Comparison of ENCODE assay signal across 9 cellular contexts in the genomic region with DNA sequence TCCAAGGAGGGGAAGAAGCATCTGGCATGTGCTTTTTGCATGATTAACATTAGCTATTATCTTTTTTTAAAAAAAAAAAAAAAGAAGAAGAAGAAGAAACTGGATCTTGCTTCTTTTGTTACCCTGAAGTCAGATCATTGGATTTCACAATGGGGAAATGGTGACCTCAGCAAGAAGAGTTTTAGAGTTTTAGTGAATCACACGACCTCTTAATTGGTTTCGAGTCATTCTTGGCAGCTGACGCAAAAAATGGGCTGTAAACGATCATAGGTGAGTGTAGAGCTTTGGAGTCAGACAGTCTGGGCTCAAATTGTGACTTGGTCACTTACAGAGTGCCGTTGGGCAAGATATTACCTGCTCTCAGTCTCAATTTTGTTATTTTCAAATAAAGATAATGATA. TPM values are rescaled to one million over a fixed set of nuclear protein-coding genes. Genes with fewer than 3 reads are reported as not detected.
DNase-seq lines count a peak whose midpoint lies in the region; ATAC-seq and TF ChIP-seq lines count a peak whose summit lies in the region.
"Had no signal": no experiment of that assay in that cellular context is flagged by ENCODE, and none has a peak within 500 bp of the region (broad histone marks: within the 10 kb centered on the region; RNA-seq: fewer than 3 reads in every experiment).

No MANE protein-coding gene starts in this region.

- TF ChIP-seq CTCF in HEK293 (tag by site-specific recombination; IDR thresholded peaks at IDR 0.05) (no peak), cardiac fibroblast (IDR thresholded peaks at IDR 0.05; ENCODE audit: low read depth, low read length) (no peak)

- no peak for ATAC-seq in stimulated activated memory B cell treated with anti-CD40 and anti-IgM and Interleukin-4, amounts not matched to agents 10 μg/mL and 1 μg/mL and 100 μg/mL, for 72 hours
- ATAC-seq: stimulated activated naive CD8-positive, alpha-beta T cell treated with anti-CD3 and anti-CD28 coated beads, Interleukin-15, amount 100 ng/mL, for 72 hours had no signal

- no peak overlapping the region for H3K4me3 Mint-ChIP-seq in stimulated activated memory B cell treated with anti-CD40 and anti-IgM and Interleukin-4, amounts not matched to agents 10 μg/mL and 1 μg/mL and 100 μg/mL, for 72 hours
- H3K4me3 Mint-ChIP-seq: stimulated activated naive CD8-positive, alpha-beta T cell treated with anti-CD3 and anti-CD28 coated beads, Interleukin-15, amount 100 ng/mL, for 72 hours had no signal

- H3K9me3 Mint-ChIP-seq in stimulated activated memory B cell treated with anti-CD40 and anti-IgM and Interleukin-4, amounts not matched to agents 10 μg/mL and 1 μg/mL and 100 μg/mL, for 72 hours, result no peaks in the 10 kb centered on the region
- H3K9me3 Mint-ChIP-seq: stimulated activated naive CD8-positive, alpha-beta T cell treated with anti-CD3 and anti-CD28 coated beads, Interleukin-15, amount 100 ng/mL, for 72 hours had no signal

- CTCF ChIA-PET in HEK293 (lab: Yijun Ruan, JAX), result no interaction called here

- no peak overlapping the region for H3K27ac ChIP-seq in HEK293 (ENCODE audit: extremely low read depth, low read depth, low read length)

- H3K36me3 Mint-ChIP-seq in stimulated activated memory B cell treated with anti-CD40 and anti-IgM and Interleukin-4, amounts not matched to agents 10 μg/mL and 1 μg/mL and 100 μg/mL, for 72 hours, result no peaks in the 10 kb centered on the region

- H3K36me3 ChIP-seq in HEK293 (ENCODE audit: control insufficient read depth in 2 of 2, insufficient read depth in 1 of 2, low read length in 2 of 2) (no peaks in the 10 kb centered on the region), skeletal muscle satellite cell (ENCODE audit: insufficient read depth, low read length) (no peaks in the 10 kb centered on the region)

- H3K4me1 ChIP-seq in HEK293 (ENCODE audit: control insufficient read depth, insufficient read depth, low read length), result peaks cover 6% of the 10 kb centered on the region; the same call in 1 of the 2 replicates
- H3K4me1 ChIP-seq in skeletal muscle satellite cell (ENCODE audit: control insufficient read depth, insufficient read depth, low read length), result peaks cover 26% of the 10 kb centered on the region

- DNase-seq in NCI-H2227 treated with DMSO at 0.1 percent for 48 hours (lab: John Stamatoyannopoulos, UW) (peak; percentile 8), cardiac fibroblast (ENCODE audit: low read depth in 2 of 2) (peak; percentile 44 to 84), SHP77 (lab: John Stamatoyannopoulos, UW) (no peak)
- DNase-seq in activated T-cell treated with anti-CD3 and anti-CD28 coated beads, Interleukin-2, amount 50 U/mL, for 1 hour, result no peak
- DNase-seq: NCI-H524 treated with DMSO at 0.1 percent for 48 hours; stimulated activated naive CD8-positive, alpha-beta T cell treated with anti-CD3 and anti-CD28 coated beads, Interleukin-15, amount 100 ng/mL, for 72 hours had no signal

- peaks cover 38% of the 10 kb centered on the region for H3K27me3 Mint-ChIP-seq in stimulated activated memory B cell treated with anti-CD40 and anti-IgM and Interleukin-4, amounts not matched to agents 10 μg/mL and 1 μg/mL and 100 μg/mL, for 72 hours

- POLR2A ChIA-PET in HEK293 (lab: Yijun Ruan, JAX), result no interaction called here

- H3K4me3 ChIP-seq in HEK293 (ENCODE audit: low read depth, low read length) (no peak overlapping the region), cardiac fibroblast (replicated peaks in 1 of 2; ENCODE audit: low read depth in 2 of 2, low read length in 2 of 2) (no peak overlapping the region), skeletal muscle satellite cell (ENCODE audit: low read length) (no peak overlapping the region)

- H3K9me3 ChIP-seq in HEK293 (ENCODE audit: control insufficient read depth, insufficient read depth, low read depth, low read length), result no peaks in the 10 kb centered on the region
- H3K9me3 ChIP-seq in skeletal muscle satellite cell (replicated peaks; ENCODE audit: low read length), result no peaks in the 10 kb centered on the region

- H3K9ac ChIP-seq in skeletal muscle satellite cell (ENCODE audit: low read depth, low read length), result peak overlapping the region; percentile 48

- H3K27ac Mint-ChIP-seq in stimulated activated memory B cell treated with anti-CD40 and anti-IgM and Interleukin-4, amounts not matched to agents 10 μg/mL and 1 μg/mL and 100 μg/mL, for 72 hours, result no peak overlapping the region
- H3K27ac Mint-ChIP-seq: stimulated activated naive CD8-positive, alpha-beta T cell treated with anti-CD3 and anti-CD28 coated beads, Interleukin-15, amount 100 ng/mL, for 72 hours had no signal

- H3K27me3 ChIP-seq in skeletal muscle satellite cell (ENCODE audit: control insufficient read depth, insufficient read depth, low read length), result no peaks in the 10 kb centered on the region

- H3K4me2 ChIP-seq in skeletal muscle satellite cell (ENCODE audit: low read length), result peak overlapping the region; percentile 45

- H3K4me1 Mint-ChIP-seq in stimulated activated memory B cell treated with anti-CD40 and anti-IgM and Interleukin-4, amounts not matched to agents 10 μg/mL and 1 μg/mL and 100 μg/mL, for 72 hours, result peaks cover 6% of the 10 kb centered on the region
- H3K4me1 Mint-ChIP-seq: stimulated activated naive CD8-positive, alpha-beta T cell treated with anti-CD3 and anti-CD28 coated beads, Interleukin-15, amount 100 ng/mL, for 72 hours had no signal

TF ChIP-seq in HEK293, 187 proteins besides CTCF, POLR2A, EP300 and RAD21 (continues in another document):
- TF ChIP-seq, protein P1, sequence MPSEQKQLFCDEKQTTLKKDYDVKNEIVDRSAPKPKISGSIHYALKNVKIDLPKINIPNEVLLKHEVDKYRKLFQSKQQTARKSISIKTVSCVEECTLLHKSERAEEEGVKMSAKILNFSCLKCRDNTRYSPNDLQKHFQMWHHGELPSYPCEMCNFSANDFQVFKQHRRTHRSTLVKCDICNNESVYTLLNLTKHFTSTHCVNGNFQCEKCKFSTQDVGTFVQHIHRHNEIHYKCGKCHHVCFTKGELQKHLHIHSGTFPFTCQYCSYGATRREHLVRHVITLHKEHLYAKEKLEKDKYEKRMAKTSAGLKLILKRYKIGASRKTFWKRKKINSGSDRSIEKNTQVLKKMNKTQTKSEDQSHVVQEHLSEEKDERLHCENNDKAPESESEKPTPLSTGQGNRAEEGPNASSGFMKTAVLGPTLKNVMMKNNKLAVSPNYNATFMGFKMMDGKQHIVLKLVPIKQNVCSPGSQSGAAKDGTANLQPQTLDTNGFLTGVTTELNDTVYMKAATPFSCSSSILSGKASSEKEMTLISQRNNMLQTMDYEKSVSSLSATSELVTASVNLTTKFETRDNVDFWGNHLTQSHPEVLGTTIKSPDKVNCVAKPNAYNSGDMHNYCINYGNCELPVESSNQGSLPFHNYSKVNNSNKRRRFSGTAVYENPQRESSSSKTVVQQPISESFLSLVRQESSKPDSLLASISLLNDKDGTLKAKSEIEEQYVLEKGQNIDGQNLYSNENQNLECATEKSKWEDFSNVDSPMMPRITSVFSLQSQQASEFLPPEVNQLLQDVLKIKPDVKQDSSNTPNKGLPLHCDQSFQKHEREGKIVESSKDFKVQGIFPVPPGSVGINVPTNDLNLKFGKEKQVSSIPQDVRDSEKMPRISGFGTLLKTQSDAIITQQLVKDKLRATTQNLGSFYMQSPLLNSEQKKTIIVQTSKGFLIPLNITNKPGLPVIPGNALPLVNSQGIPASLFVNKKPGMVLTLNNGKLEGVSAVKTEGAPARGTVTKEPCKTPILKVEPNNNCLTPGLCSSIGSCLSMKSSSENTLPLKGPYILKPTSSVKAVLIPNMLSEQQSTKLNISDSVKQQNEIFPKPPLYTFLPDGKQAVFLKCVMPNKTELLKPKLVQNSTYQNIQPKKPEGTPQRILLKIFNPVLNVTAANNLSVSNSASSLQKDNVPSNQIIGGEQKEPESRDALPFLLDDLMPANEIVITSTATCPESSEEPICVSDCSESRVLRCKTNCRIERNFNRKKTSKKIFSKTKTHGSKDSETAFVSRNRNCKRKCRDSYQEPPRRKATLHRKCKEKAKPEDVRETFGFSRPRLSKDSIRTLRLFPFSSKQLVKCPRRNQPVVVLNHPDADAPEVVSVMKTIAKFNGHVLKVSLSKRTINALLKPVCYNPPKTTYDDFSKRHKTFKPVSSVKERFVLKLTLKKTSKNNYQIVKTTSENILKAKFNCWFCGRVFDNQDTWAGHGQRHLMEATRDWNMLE (tag by site-specific recombination; conservative IDR thresholded peaks at IDR 0.05; ENCODE audit: low read depth), result peak; percentile 47
- TF ChIP-seq, protein P2, sequence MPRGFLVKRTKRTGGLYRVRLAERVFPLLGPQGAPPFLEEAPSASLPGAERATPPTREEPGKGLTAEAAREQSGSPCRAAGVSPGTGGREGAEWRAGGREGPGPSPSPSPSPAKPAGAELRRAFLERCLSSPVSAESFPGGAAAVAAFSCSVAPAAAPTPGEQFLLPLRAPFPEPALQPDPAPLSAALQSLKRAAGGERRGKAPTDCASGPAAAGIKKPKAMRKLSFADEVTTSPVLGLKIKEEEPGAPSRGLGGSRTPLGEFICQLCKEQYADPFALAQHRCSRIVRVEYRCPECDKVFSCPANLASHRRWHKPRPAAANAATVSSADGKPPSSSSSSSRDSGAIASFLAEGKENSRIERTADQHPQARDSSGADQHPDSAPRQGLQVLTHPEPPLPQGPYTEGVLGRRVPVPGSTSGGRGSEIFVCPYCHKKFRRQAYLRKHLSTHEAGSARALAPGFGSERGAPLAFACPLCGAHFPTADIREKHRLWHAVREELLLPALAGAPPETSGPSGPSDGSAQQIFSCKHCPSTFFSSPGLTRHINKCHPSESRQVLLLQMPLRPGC (tag by site-specific recombination; IDR thresholded peaks at IDR 0.05), result 0 out of 2 replicates have a peak, but pooled peaks have one; percentile 50
- TF ChIP-seq, protein P3, sequence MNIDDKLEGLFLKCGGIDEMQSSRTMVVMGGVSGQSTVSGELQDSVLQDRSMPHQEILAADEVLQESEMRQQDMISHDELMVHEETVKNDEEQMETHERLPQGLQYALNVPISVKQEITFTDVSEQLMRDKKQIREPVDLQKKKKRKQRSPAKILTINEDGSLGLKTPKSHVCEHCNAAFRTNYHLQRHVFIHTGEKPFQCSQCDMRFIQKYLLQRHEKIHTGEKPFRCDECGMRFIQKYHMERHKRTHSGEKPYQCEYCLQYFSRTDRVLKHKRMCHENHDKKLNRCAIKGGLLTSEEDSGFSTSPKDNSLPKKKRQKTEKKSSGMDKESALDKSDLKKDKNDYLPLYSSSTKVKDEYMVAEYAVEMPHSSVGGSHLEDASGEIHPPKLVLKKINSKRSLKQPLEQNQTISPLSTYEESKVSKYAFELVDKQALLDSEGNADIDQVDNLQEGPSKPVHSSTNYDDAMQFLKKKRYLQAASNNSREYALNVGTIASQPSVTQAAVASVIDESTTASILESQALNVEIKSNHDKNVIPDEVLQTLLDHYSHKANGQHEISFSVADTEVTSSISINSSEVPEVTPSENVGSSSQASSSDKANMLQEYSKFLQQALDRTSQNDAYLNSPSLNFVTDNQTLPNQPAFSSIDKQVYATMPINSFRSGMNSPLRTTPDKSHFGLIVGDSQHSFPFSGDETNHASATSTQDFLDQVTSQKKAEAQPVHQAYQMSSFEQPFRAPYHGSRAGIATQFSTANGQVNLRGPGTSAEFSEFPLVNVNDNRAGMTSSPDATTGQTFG (tag by site-specific recombination; IDR thresholded peaks at IDR 0.05; ENCODE audit: borderline replicate concordance), result no peak

RNA-seq across cellular contexts. Expression of a gene that starts 33.3 kb away (rescaled TPM):
- 0.76 and 0.87 TPM in 2 replicates for total RNA-seq in skeletal muscle satellite cell (2012; rRNA removed)

Comparison
In these comparisons a context has a peak if more than half of its experiments do, and no peak if none do; other contexts are left out.
1. DNase-seq: peak in NCI-H2227 treated with DMSO at 0.1 percent for 48 hours (single experiment) and cardiac fibroblast (2 of 2); none in SHP77 (0 of 2) and activated T-cell treated with anti-CD3 and anti-CD28 coated beads, Interleukin-2, amount 50 U/mL, for 1 hour (single experiment).